In the genomic region with DNA sequence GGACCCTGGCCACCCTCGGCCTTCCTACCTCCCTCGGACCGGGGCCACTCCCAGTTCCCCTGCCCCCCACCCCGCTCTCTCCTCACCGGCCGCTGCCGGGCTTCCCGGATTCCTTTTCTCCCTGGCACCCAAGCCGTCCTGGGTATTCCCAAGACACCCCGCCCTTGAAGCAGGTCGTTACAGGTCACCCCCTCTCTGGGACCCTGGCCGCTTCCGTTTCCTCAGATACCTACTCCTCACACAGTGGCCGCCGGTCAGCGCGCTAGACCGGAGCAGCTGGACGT, we compare ENCODE assay signal across 8 cellular contexts. TPM values are rescaled to one million over a fixed set of nuclear protein-coding genes. Genes with fewer than 3 reads are reported as not detected.
DNase-seq lines count a peak whose midpoint lies in the region; ATAC-seq and TF ChIP-seq lines count a peak whose summit lies in the region.

No MANE protein-coding gene starts in this region.

- H3K4me3 ChIP-seq in BLaER1 (peak overlapping the region; percentile 98), GM23338 (peak overlapping the region; percentile 84), WI38 (ENCODE audit: low read depth, low read length) (peak overlapping the region; percentile 79), foreskin fibroblast (ENCODE audit: low read depth in 1 of 2, low read length in 2 of 2) (peak overlapping the region; percentile 68 to 86), rectal smooth muscle tissue (ENCODE audit: low read length) (peak overlapping the region; percentile 93)

- H3K79me2 ChIP-seq in GM23338 (replicated peaks; ENCODE audit: insufficient read depth) = peaks cover 51% of the 10 kb centered on the region

- H3K4me2 ChIP-seq in BLaER1 (peak overlapping the region; percentile 92), GM23338 (peak overlapping the region; percentile 90)

- H3K27me3 ChIP-seq in BLaER1 = no peaks in the 10 kb centered on the region
- H3K27me3 ChIP-seq in GM23338 (ENCODE audit: insufficient read depth) = no peaks in the 10 kb centered on the region
- H3K27me3 ChIP-seq in rectal smooth muscle tissue (ENCODE audit: control insufficient read depth, insufficient read depth, low read length) = no peaks in the 10 kb centered on the region

- H3F3A ChIP-seq in GM23338 (replicated peaks; ENCODE audit: low read depth) = no peaks in the 10 kb centered on the region

- peaks cover 33% of the 10 kb centered on the region for H3K4me1 Mint-ChIP-seq in GM23338

- no peak for TF ChIP-seq CTCF in GM23338 (conservative IDR thresholded peaks at IDR 0.05; ENCODE audit: low read depth in 2 of 2)
- no peak for TF ChIP-seq CTCF in WI38 (IDR thresholded peaks at IDR 0.05; ENCODE audit: low read depth, low read length)
- TF ChIP-seq CTCF in foreskin fibroblast (IDR thresholded peaks at IDR 0.05; ENCODE audit: low read depth, low read length) = no peak
- no peak for TF ChIP-seq CTCF in omental fat pad (IDR thresholded peaks at IDR 0.05)

- H3K9ac ChIP-seq in BLaER1 = peak overlapping the region; percentile 92
- H3K9ac ChIP-seq in rectal smooth muscle tissue (ENCODE audit: low read length) = peak overlapping the region; percentile 66

- H4K20me1 ChIP-seq in BLaER1 (peaks cover 43% of the 10 kb centered on the region), GM23338 (replicated peaks; ENCODE audit: insufficient read depth) (peaks cover 26% of the 10 kb centered on the region)

- no peaks in the 10 kb centered on the region for H3K9me2 ChIP-seq in GM23338 (ENCODE audit: insufficient read depth)

- H3K36me3 ChIP-seq in BLaER1 (no peaks in the 10 kb centered on the region), GM23338 (ENCODE audit: insufficient read depth) (no peaks in the 10 kb centered on the region), rectal smooth muscle tissue (ENCODE audit: control insufficient read depth, insufficient read depth, low read length) (no peaks in the 10 kb centered on the region)

- peaks cover 43% of the 10 kb centered on the region for H3K4me1 ChIP-seq in BLaER1
- peaks cover 16% of the 10 kb centered on the region for H3K4me1 ChIP-seq in GM23338 (ENCODE audit: insufficient read depth)
- peaks cover 24% of the 10 kb centered on the region for H3K4me1 ChIP-seq in rectal smooth muscle tissue (ENCODE audit: control insufficient read depth, insufficient read depth, low read length)

- H3K36me3 Mint-ChIP-seq in GM23338 (ENCODE audit: low read depth) = no peaks in the 10 kb centered on the region

- DNase-seq in GM23338 (ENCODE audit: low spot score) (no peak), foreskin fibroblast (peak in 1 of 2 donors; percentile 48), Kasumi-1 (lab: John Stamatoyannopoulos, UW) (no peak), omental fat pad (ENCODE audit: low spot score) (no peak), ecto neural progenitor cell (ENCODE audit: low spot score) (no peak)

- H3K27me3 Mint-ChIP-seq in GM23338 (ENCODE audit: insufficient read depth, low read depth, poor library complexity) = peaks cover 16% of the 10 kb centered on the region

- H3K4me3 Mint-ChIP-seq in GM23338 = peak overlapping the region; percentile 94

- H3K9me3 ChIP-seq in BLaER1 = no peaks in the 10 kb centered on the region

- ATAC-seq in GM23338 (peak; percentile 29; the same call in 2 of the 3 replicates), omental fat pad (ENCODE audit: low FRiP score) (no peak)

- no peaks in the 10 kb centered on the region; the same call in 2 of the 3 replicates for H3K9me3 Mint-ChIP-seq in GM23338

- H3K27ac ChIP-seq in BLaER1 = peak overlapping the region; percentile 84
- peak overlapping the region; percentile 1 for H3K27ac ChIP-seq in GM23338 (ENCODE audit: low read depth)
- peak overlapping the region; percentile 89 for H3K27ac ChIP-seq in rectal smooth muscle tissue (ENCODE audit: low read depth, low read length)

- peak overlapping the region; percentile 49; the same call in 1 of the 2 replicates for H2AFZ ChIP-seq in GM23338

- H3K27ac Mint-ChIP-seq in GM23338 = peak overlapping the region; percentile 99

TF ChIP-seq in GM23338, 12 proteins besides CTCF, POLR2A, EP300 and RAD21:
- TF ChIP-seq ZNF114 (CRISPR knock-in tag; IDR thresholded peaks at IDR 0.05) = no peak
- TF ChIP-seq POLR2AphosphoS5 (IDR thresholded peaks at IDR 0.05; ENCODE audit: low read depth) = no peak

RNA-seq across cellular contexts. Expression of gene NUMB, which starts 0.5 kb away (rescaled TPM):
- total RNA-seq in GM23338 (2014; rRNA removed; shearing (Covaris generic)) = 34.3 and 36.7 TPM in 2 replicates
- 30.2 and 32.1 TPM in 2 replicates for polyA plus RNA-seq in GM23338 (2016; fragmentation: Nextera tagmentation; extraction: Ambion mirVana)
- 10 to 100 TPM; 48.2 to 95.4 (median 62.8) TPM for total RNA-seq in omental fat pad

RNA-seq across cellular contexts. Expression of gene RIOX1, which starts 32.9 kb away (rescaled TPM):
- 54.2 and 57.3 TPM in 2 replicates for total RNA-seq in GM23338 (2014; rRNA removed; shearing (Covaris generic))
- polyA plus RNA-seq in GM23338 (2016; fragmentation: Nextera tagmentation; extraction: Ambion mirVana) = 21.2 and 24.6 TPM in 2 replicates
- 10 to 100 TPM; 12.3 to 21.1 (median 13.5) TPM for total RNA-seq in omental fat pad

Comparison
In these comparisons a context has a peak if more than half of its experiments do, and no peak if none do; other contexts are left out.
1. H3K27ac ChIP-seq: peak in every context shown above with its lines; median percentile 89 in rectal smooth muscle tissue; 84 in BLaER1; 1 in GM23338.